1 cellular context compared by ENCODE assay signal in the genomic region with DNA sequence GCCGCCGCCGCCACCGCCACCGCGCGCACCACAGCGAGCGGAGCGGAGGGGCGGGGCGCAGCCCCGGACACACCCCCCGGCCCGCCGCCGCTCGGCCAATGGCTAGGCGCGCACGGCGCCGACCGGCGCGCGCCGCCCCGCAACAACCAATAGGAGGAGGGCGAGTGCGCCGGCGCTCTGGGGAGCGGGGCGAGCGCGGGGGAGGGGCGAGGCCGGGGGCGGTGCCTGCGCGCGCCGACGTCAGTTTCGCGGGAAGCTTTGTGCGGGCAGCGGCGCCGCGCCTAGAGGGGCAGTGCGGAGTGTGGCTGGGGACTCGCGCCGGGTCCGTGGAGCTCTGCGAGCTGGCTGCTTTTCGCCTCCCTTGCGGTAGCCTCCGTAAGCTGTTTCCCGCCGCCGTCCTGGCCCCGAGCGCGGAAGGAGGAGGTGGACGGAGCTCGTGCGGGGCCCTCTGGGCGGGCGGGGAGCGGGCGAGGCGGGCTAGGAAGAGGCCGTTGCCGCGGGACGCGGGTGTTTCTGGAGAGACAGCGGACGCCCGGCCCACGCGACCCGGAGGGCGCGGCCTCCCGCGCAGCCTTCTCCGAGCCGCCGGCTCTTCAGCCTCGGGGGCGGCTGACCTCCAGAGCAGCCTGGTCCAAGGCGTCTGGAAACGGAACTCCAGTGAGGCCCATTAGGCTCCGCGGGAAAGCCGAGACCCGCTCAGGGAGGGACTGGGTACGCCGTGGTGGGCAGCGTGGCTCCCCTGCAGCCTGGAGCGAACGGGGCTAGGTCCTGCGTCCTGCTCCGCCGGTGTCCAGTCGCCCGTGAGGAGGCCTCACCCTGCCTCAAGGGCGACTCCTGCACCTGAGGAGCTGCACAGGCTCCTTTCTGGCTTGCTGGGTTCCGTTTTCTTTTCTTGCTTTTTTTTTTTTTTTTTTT.
TF ChIP-seq lines count a peak whose summit lies in the region.

A gene (minus strand): TSS at position 44 of the 915 bp plus-strand sequence. CDS start 249 bp downstream, outside the sequence.

TF ChIP-seq in SK-N-SH, 30 proteins besides CTCF, POLR2A, EP300 and RAD21 (continued from another document):
- TF ChIP-seq, protein P1, sequence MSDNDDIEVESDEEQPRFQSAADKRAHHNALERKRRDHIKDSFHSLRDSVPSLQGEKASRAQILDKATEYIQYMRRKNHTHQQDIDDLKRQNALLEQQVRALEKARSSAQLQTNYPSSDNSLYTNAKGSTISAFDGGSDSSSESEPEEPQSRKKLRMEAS (IDR thresholded peaks at IDR 0.05; ENCODE audit: low read depth): peak; percentile 48; the same call in 1 of the 2 replicates
- TF ChIP-seq RFX5 (IDR thresholded peaks at IDR 0.05; ENCODE audit: low read length): 0 out of 2 replicates have a peak, but pooled peaks have one; percentile 47
